Comparison of ENCODE assay signal across 18 cellular contexts in genomic region chr2:212428685-212429480, GRCh38.
DNase-seq lines count a peak whose midpoint lies in the region; ATAC-seq and TF ChIP-seq lines count a peak whose summit lies in the region.
"Had no signal": no experiment of that assay in that cellular context is flagged by ENCODE, and none has a peak within 500 bp of the region (broad histone marks: within the 10 kb centered on the region; RNA-seq: fewer than 3 reads in every experiment).

No MANE protein-coding gene starts in this region.

- H3K9me3 ChIP-seq in Loucy (ENCODE audit: insufficient read depth, low read depth, low read length) (no peaks in the 10 kb centered on the region), endodermal cell (ENCODE audit: control insufficient read depth, low read length) (peaks cover 9% of the 10 kb centered on the region)
- H3K9me3 ChIP-seq: right atrium auricular region had no signal

- peak overlapping the region; percentile 50 for H3K27ac ChIP-seq in endodermal cell (ENCODE audit: low read depth, low read length)
- H3K27ac ChIP-seq: heart right ventricle, right atrium auricular region had no signal

- H3K9me3 Mint-ChIP-seq in endodermal cell, result peaks cover 5% of the 10 kb centered on the region
- H3K9me3 Mint-ChIP-seq: stimulated activated naive CD8-positive, alpha-beta T cell treated with anti-CD3 and anti-CD28 coated beads, Interleukin-15, Interleukin-2, amounts not matched to agents 100 ng/mL and 50 ng/mL, for 24 hours had no signal

- H3K4me1 ChIP-seq in Loucy (ENCODE audit: insufficient read depth, low read length, poor library complexity, severe bottlenecking), result peaks cover 4% of the 10 kb centered on the region
- H3K4me1 ChIP-seq in endodermal cell (ENCODE audit: control insufficient read depth, insufficient read depth, low read length), result peaks cover 3% of the 10 kb centered on the region

- H3K4me3 ChIP-seq in Loucy (ENCODE audit: low read length, poor library complexity, severe bottlenecking) (no peak overlapping the region), endodermal cell (ENCODE audit: low read length) (no peak overlapping the region)
- H3K4me3 ChIP-seq: heart right ventricle, K562, right atrium auricular region had no signal

- peaks cover 27% of the 10 kb centered on the region for H3K4me1 Mint-ChIP-seq in endodermal cell
- H3K4me1 Mint-ChIP-seq: CD8-positive, alpha-beta memory T cell had no signal

- 36% methylated on average over 1 of the region's 1 CpG; no CpG with 5 or more reads in 1 of the 2 experiments for WGBS in endodermal cell (ENCODE audit: insufficient coverage in 1 of 2, insufficient read length in 1 of 2), 2 experiments

- no peaks in the 10 kb centered on the region for H3K9me2 ChIP-seq in Loucy (replicated peaks; ENCODE audit: low read depth, low read length)

- H3F3A ChIP-seq in Loucy (ENCODE audit: low read depth), result no peaks in the 10 kb centered on the region

- H2AFZ ChIP-seq in Loucy (ENCODE audit: low read length), result peak overlapping the region; percentile 73

- no peak overlapping the region for H3K4me3 Mint-ChIP-seq in endodermal cell
- H3K4me3 Mint-ChIP-seq: CD8-positive, alpha-beta memory T cell; stimulated activated naive CD8-positive, alpha-beta T cell treated with anti-CD3 and anti-CD28 coated beads, Interleukin-15, Interleukin-2, amounts not matched to agents 100 ng/mL and 50 ng/mL, for 24 hours had no signal

- peak in 8 of 14 donors; percentile 7 to 54 (median 18) for DNase-seq in C1 segment of cervical spinal cord (lab: John Stamatoyannopoulos, UW)
- no peak for DNase-seq in endodermal cell
- DNase-seq in midbrain (lab: John Stamatoyannopoulos, UW), result peak; percentile 69
- DNase-seq in middle frontal gyrus (ENCODE audit: extremely low spot score, low spot score), result no peak
- DNase-seq in NOMO-1 treated with dmso at 0.1 percent for 144 hours (lab: John Stamatoyannopoulos, UW; ENCODE audit: unreplicated experiment), result no peak
- no peak for DNase-seq in SK-N-DZ (ENCODE audit: low spot score)
- DNase-seq: CD8-positive, alpha-beta memory T cell; central memory CD4-positive, alpha-beta T cell; DND-41; effector memory CD4-positive, alpha-beta T cell; heart right ventricle; kidney glomerular epithelial cell; NCI-H524 treated with DMSO at 0.1 percent for 48 hours had no signal

- no peak overlapping the region for H3K4me2 ChIP-seq in Loucy (ENCODE audit: low read depth, low read length, poor library complexity, severe bottlenecking)

- peak overlapping the region; percentile 66 for H3K27ac Mint-ChIP-seq in endodermal cell
- H3K27ac Mint-ChIP-seq: CD8-positive, alpha-beta memory T cell; stimulated activated naive CD8-positive, alpha-beta T cell treated with anti-CD3 and anti-CD28 coated beads, Interleukin-15, Interleukin-2, amounts not matched to agents 100 ng/mL and 50 ng/mL, for 24 hours had no signal

- H3K27me3 ChIP-seq in Loucy (ENCODE audit: insufficient read depth, low read length, poor library complexity, severe bottlenecking) (no peaks in the 10 kb centered on the region), endodermal cell (ENCODE audit: control insufficient read depth, insufficient read depth, low read length, poor library complexity, severe bottlenecking) (peaks cover 23% of the 10 kb centered on the region)
- H3K27me3 ChIP-seq: heart right ventricle, right atrium auricular region had no signal

- H3K36me3 ChIP-seq in Loucy (ENCODE audit: insufficient read depth, low read length) (no peaks in the 10 kb centered on the region), endodermal cell (ENCODE audit: control insufficient read depth, insufficient read depth, low read length) (no peaks in the 10 kb centered on the region)
- H3K36me3 ChIP-seq: heart right ventricle, right atrium auricular region had no signal

- peaks cover 1% of the 10 kb centered on the region for H3K27me3 Mint-ChIP-seq in endodermal cell (ENCODE audit: insufficient read depth)
- H3K27me3 Mint-ChIP-seq: CD8-positive, alpha-beta memory T cell; stimulated activated naive CD8-positive, alpha-beta T cell treated with anti-CD3 and anti-CD28 coated beads, Interleukin-15, Interleukin-2, amounts not matched to agents 100 ng/mL and 50 ng/mL, for 24 hours had no signal

- ATAC-seq in GM18870 (IDR thresholded peaks at IDR 0.05; ENCODE audit: unreplicated experiment), result no peak
- ATAC-seq: K562 had no signal

- H3K36me3 Mint-ChIP-seq in endodermal cell (ENCODE audit: low read depth), result no peaks in the 10 kb centered on the region
- H3K36me3 Mint-ChIP-seq: CD8-positive, alpha-beta memory T cell had no signal

- no peaks in the 10 kb centered on the region for H4K20me1 ChIP-seq in Loucy (ENCODE audit: insufficient read depth, low read length, poor library complexity, severe bottlenecking)

- H3K9ac ChIP-seq in Loucy (ENCODE audit: low read depth, low read length, poor library complexity, severe bottlenecking) (no peak overlapping the region), endodermal cell (ENCODE audit: extremely low read depth, low read length, poor library complexity, severe bottlenecking) (no peak overlapping the region)

- no peaks in the 10 kb centered on the region for H3K79me2 ChIP-seq in Loucy (ENCODE audit: insufficient read depth, low read length)

- TF ChIP-seq CTCF in Loucy (conservative IDR thresholded peaks at IDR 0.05; ENCODE audit: low read length) (no peak), endodermal cell (conservative IDR thresholded peaks at IDR 0.05) (no peak)

Comparison
In these comparisons a context has a peak if more than half of its experiments do, and no peak if none do; other contexts are left out.
1. DNase-seq: peak in C1 segment of cervical spinal cord (8 of 14) and midbrain (single experiment); none in endodermal cell (single experiment), middle frontal gyrus (single experiment), NOMO-1 treated with dmso at 0.1 percent for 144 hours (single experiment) and SK-N-DZ (single experiment).